Comparison of ENCODE assay signal across 13 cellular contexts in the genomic region with DNA sequence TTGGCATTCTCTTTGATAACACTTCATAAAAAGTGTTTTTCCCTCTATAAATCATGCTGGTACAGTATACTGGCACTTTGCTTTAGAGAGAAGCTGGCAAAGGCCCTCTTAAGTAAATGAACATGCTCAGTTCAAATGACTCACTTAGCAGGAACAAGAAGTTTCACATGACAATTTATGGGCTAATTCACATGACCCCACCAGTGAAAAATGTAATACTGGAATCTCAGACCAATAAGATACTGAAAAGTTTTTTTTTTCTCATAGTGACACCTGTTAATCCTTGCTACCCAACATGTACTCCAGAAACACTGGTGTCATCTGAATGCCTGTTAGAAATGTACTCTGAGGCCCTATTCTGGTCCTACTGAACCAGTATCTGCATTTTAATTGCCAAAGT. TPM values are rescaled to one million over a fixed set of nuclear protein-coding genes. Genes with fewer than 3 reads are reported as not detected.
DNase-seq lines count a peak whose midpoint lies in the region; ATAC-seq and TF ChIP-seq lines count a peak whose summit lies in the region.
"Had no signal": no experiment of that assay in that cellular context is flagged by ENCODE, and none has a peak within 500 bp of the region (broad histone marks: within the 10 kb centered on the region; RNA-seq: fewer than 3 reads in every experiment).

No MANE protein-coding gene starts in this region.

- ATAC-seq in T-helper 17 cell = no peak
- ATAC-seq in HG03520 (IDR thresholded peaks at IDR 0.05; ENCODE audit: unreplicated experiment) = no peak
- ATAC-seq: heart right ventricle had no signal

- no peaks in the 10 kb centered on the region for H3K9me3 ChIP-seq in HEK293 (ENCODE audit: control insufficient read depth, insufficient read depth, low read depth, low read length)
- H3K9me3 ChIP-seq in T-helper 17 cell (ENCODE audit: control insufficient read depth, low read length, poor library complexity, severe bottlenecking) = no peaks in the 10 kb centered on the region
- H3K9me3 ChIP-seq: heart right ventricle, SJCRH30 had no signal

- peaks cover 58 to 61% of the 10 kb centered on the region in 2 experiments for H3K36me3 ChIP-seq in HEK293 (ENCODE audit: control insufficient read depth in 2 of 2, insufficient read depth in 1 of 2, low read length in 2 of 2)

- no peak overlapping the region for H3K27ac ChIP-seq in HEK293 (ENCODE audit: extremely low read depth, low read depth, low read length)
- H3K27ac ChIP-seq: heart right ventricle, SJCRH30 had no signal

- H3K36me3 Mint-ChIP-seq in T-helper 17 cell (ENCODE audit: low read depth) = peaks cover 2% of the 10 kb centered on the region

- H3K4me1 Mint-ChIP-seq in T-helper 17 cell = peaks cover 19% of the 10 kb centered on the region

- POLR2A ChIA-PET in HEK293 (lab: Yijun Ruan, JAX) = interaction anchor here (0.6 kb wide), 1 partner anchor 324 kb away, joined by 5 read pairs; no protein-coding TSS in a partner anchor

- no peak for TF ChIP-seq CTCF in HEK293 (tag by site-specific recombination; IDR thresholded peaks at IDR 0.05)

- DNase-seq in T-helper 17 cell = no peak
- peak; percentile 65 for DNase-seq in foreskin melanocyte
- DNase-seq in stromal cell of bone marrow (ENCODE audit: low read depth) = peak; percentile 66
- no peak for DNase-seq in NK-92 (lab: John Stamatoyannopoulos, UW; ENCODE audit: unreplicated experiment)
- no peak for DNase-seq in NCI-H1436 treated with DMSO at 0.1 percent for 48 hours (lab: John Stamatoyannopoulos, UW)
- DNase-seq in activated CD4-positive, alpha-beta T cell treated with anti-CD3 and anti-CD28 coated beads, Interleukin-2, amount 50 U/mL, for 4 hours = no peak
- DNase-seq: activated CD4-positive, alpha-beta memory T cell treated with anti-CD3 and anti-CD28 coated beads, Interleukin-2, amount 10 ng/mL, durations not matched to agents 7 days and 5 days; heart right ventricle; naive B cell; NCI-H2171; SJCRH30 had no signal

- no peak overlapping the region for H3K4me3 ChIP-seq in HEK293 (ENCODE audit: low read depth, low read length)
- H3K4me3 ChIP-seq: heart right ventricle, SJCRH30 had no signal

- no peak overlapping the region for H3K4me3 Mint-ChIP-seq in T-helper 17 cell
- H3K4me3 Mint-ChIP-seq: activated CD4-positive, alpha-beta memory T cell treated with anti-CD3 and anti-CD28 coated beads, Interleukin-2, amount 10 ng/mL, durations not matched to agents 7 days and 5 days; naive B cell had no signal

- no peaks in the 10 kb centered on the region for H3K27me3 Mint-ChIP-seq in T-helper 17 cell
- H3K27me3 Mint-ChIP-seq: activated CD4-positive, alpha-beta memory T cell treated with anti-CD3 and anti-CD28 coated beads, Interleukin-2, amount 10 ng/mL, durations not matched to agents 7 days and 5 days; naive B cell had no signal

- H3K27ac Mint-ChIP-seq in T-helper 17 cell = peak overlapping the region; percentile 9
- H3K27ac Mint-ChIP-seq: activated CD4-positive, alpha-beta memory T cell treated with anti-CD3 and anti-CD28 coated beads, Interleukin-2, amount 10 ng/mL, durations not matched to agents 7 days and 5 days; naive B cell had no signal

- CTCF ChIA-PET in HEK293 (lab: Yijun Ruan, JAX) = no interaction called here

- no peaks in the 10 kb centered on the region; the same call in 1 of the 2 replicates for H3K4me1 ChIP-seq in HEK293 (ENCODE audit: control insufficient read depth, insufficient read depth, low read length)
- H3K4me1 ChIP-seq: SJCRH30 had no signal

TF ChIP-seq in HEK293, 187 proteins besides CTCF, POLR2A, EP300 and RAD21:
- peak; percentile 43 for TF ChIP-seq ZNF335 (tag by site-specific recombination; conservative IDR thresholded peaks at IDR 0.05)
- no peak for TF ChIP-seq ZFP3 (tag by site-specific recombination; IDR thresholded peaks at IDR 0.05; ENCODE audit: low read depth)
- peak; percentile 90 for TF ChIP-seq SCRT2 (tag by site-specific recombination; IDR thresholded peaks at IDR 0.05)
- 0 out of 2 replicates have a peak, but pooled peaks have one; percentile 24 for TF ChIP-seq ZNF366 (tag by site-specific recombination; conservative IDR thresholded peaks at IDR 0.05)
- TF ChIP-seq, protein P1, sequence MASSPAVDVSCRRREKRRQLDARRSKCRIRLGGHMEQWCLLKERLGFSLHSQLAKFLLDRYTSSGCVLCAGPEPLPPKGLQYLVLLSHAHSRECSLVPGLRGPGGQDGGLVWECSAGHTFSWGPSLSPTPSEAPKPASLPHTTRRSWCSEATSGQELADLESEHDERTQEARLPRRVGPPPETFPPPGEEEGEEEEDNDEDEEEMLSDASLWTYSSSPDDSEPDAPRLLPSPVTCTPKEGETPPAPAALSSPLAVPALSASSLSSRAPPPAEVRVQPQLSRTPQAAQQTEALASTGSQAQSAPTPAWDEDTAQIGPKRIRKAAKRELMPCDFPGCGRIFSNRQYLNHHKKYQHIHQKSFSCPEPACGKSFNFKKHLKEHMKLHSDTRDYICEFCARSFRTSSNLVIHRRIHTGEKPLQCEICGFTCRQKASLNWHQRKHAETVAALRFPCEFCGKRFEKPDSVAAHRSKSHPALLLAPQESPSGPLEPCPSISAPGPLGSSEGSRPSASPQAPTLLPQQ (tag by site-specific recombination; IDR thresholded peaks at IDR 0.05) = peak; percentile 37
- TF ChIP-seq ZNF394 (tag by site-specific recombination; IDR thresholded peaks at IDR 0.05; ENCODE audit: borderline replicate concordance) = peak; percentile 56; the same call in 1 of the 2 replicates
- TF ChIP-seq SP7 (tag by site-specific recombination; IDR thresholded peaks at IDR 0.05) = 0 out of 2 replicates have a peak, but pooled peaks have one; percentile 19
- peak; percentile 63 for TF ChIP-seq FEZF1 (tag by site-specific recombination; IDR thresholded peaks at IDR 0.05)
- TF ChIP-seq SALL2 (tag by site-specific recombination; IDR thresholded peaks at IDR 0.05; ENCODE audit: borderline replicate concordance) = no peak
- TF ChIP-seq, protein P2, sequence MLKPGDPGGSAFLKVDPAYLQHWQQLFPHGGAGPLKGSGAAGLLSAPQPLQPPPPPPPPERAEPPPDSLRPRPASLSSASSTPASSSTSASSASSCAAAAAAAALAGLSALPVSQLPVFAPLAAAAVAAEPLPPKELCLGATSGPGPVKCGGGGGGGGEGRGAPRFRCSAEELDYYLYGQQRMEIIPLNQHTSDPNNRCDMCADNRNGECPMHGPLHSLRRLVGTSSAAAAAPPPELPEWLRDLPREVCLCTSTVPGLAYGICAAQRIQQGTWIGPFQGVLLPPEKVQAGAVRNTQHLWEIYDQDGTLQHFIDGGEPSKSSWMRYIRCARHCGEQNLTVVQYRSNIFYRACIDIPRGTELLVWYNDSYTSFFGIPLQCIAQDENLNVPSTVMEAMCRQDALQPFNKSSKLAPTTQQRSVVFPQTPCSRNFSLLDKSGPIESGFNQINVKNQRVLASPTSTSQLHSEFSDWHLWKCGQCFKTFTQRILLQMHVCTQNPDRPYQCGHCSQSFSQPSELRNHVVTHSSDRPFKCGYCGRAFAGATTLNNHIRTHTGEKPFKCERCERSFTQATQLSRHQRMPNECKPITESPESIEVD (tag by site-specific recombination; IDR thresholded peaks at IDR 0.05) = peak; percentile 59; the same call in 1 of the 2 replicates

RNA-seq across cellular contexts. Expression of a gene that starts 13.9 kb away (rescaled TPM):
- total RNA-seq in T-helper 17 cell = 10 to 100 TPM; 37.6 to 45.3 TPM

RNA-seq across cellular contexts. Expression of a gene that starts 41.7 kb away (rescaled TPM):
- 10 to 100 TPM; 12.9 to 13.9 TPM for total RNA-seq in T-helper 17 cell

RNA-seq across cellular contexts. Expression of a gene that starts 54.3 kb away (rescaled TPM):
- 1 to 10 TPM in 1 of 2 donors, under 1 TPM in 1; 0.85 to 4.3 TPM for total RNA-seq in T-helper 17 cell

Comparison
In these comparisons a context has a peak if more than half of its experiments do, and no peak if none do; other contexts are left out.
1. DNase-seq: peak in foreskin melanocyte (single experiment) and stromal cell of bone marrow (single experiment); none in T-helper 17 cell (0 of 3), NK-92 (single experiment), NCI-H1436 treated with DMSO at 0.1 percent for 48 hours (single experiment) and activated CD4-positive, alpha-beta T cell treated with anti-CD3 and anti-CD28 coated beads, Interleukin-2, amount 50 U/mL, for 4 hours (0 of 2).